21 cellular contexts compared by ENCODE assay signal in the genomic region with DNA sequence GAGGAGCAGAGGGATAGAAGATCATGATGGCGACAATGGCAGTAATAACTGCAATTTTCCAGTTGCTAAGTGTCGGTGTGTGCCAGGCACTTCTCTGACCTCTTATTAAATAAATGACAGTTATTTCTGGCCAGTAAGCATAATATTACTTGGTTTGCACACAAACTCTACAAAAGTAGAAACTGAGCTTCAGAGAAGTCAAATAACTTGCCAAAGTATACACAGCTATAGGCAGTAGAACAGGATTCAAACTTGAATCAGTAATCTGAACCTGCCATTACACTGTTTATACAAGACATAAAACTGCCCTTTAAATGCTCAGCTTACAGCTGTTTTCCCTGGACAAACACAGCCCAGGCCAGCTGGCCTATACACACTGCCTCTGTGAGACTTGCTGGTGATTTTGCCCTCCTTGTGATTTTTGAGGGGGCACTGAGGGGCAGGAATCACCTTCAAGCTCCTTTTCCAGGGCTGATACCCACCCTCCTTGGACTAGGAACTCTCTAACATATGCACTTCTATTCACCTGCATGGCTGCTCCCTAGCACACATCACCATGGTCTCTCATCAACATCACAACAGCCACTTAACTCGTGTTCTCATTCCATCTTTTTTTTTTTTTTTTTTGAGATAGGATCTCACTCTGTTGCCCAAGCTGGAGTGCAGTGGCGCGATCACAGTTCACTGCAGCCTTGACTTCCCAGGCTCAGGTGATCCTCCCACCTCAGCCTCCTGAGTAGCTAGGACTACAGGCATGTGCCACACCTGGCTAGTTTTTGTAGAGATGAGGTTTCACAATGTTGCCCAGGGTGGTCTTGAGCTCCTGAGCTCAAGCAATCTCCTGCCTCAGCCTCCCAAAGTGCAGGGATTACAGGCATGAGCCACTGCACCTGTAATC.
A peak's percentile ranks its signal among the peaks of the same experiment; 100 is the strongest.
DNase-seq lines count a peak whose midpoint lies in the region; ATAC-seq, FAIRE-seq and TF ChIP-seq lines count a peak whose summit lies in the region.
"Had no signal": no experiment of that assay in that cellular context is flagged by ENCODE, and none has a peak within 500 bp of the region (broad histone marks: within the 10 kb centered on the region; RNA-seq: fewer than 3 reads in every experiment).

No MANE protein-coding gene starts in this region.

- H3K9me3 ChIP-seq in adipocyte (ENCODE audit: control insufficient read depth, low read length), result no peaks in the 10 kb centered on the region
- H3K9me3 ChIP-seq: colonic mucosa, heart right ventricle, right atrium auricular region had no signal

- no peak overlapping the region for H3K9ac ChIP-seq in adipocyte (ENCODE audit: low read length)
- H3K9ac ChIP-seq: GM23248 had no signal

- H3K4me3 Mint-ChIP-seq in osteocyte (ENCODE audit: unreplicated experiment), result no peak overlapping the region

- no peaks in the 10 kb centered on the region for H3K9me3 Mint-ChIP-seq in osteocyte (ENCODE audit: unreplicated experiment)
- H3K9me3 Mint-ChIP-seq: naive thymus-derived CD8-positive, alpha-beta T cell had no signal

- no peaks in the 10 kb centered on the region for H3K27me3 Mint-ChIP-seq in osteocyte (ENCODE audit: unreplicated experiment)
- H3K27me3 Mint-ChIP-seq: naive thymus-derived CD8-positive, alpha-beta T cell had no signal

- no peak for ATAC-seq in HG02870 (IDR thresholded peaks at IDR 0.05; ENCODE audit: unreplicated experiment)
- ATAC-seq in GM18517 (IDR thresholded peaks at IDR 0.05; ENCODE audit: unreplicated experiment), result no peak
- ATAC-seq: heart right ventricle; left cardiac atrium; naive thymus-derived CD8-positive, alpha-beta T cell had no signal

- FAIRE-seq in frontal cortex (lab: Jason Lieb, UNC), result no peak
- FAIRE-seq: G401.6 had no signal

- H3K4me1 ChIP-seq in adipocyte (ENCODE audit: control insufficient read depth, insufficient read depth, low read length), result peaks cover 12% of the 10 kb centered on the region

- H3K4me1 Mint-ChIP-seq in osteocyte (ENCODE audit: unreplicated experiment), result peaks cover 22% of the 10 kb centered on the region

- DNase-seq in HuH-7 (ENCODE audit: low spot score) (peak; percentile 45), NCI-H2196 (lab: John Stamatoyannopoulos, UW; ENCODE audit: unreplicated experiment) (peak; percentile 73), adipocyte (ENCODE audit: low read depth) (peak; percentile 37), osteocyte (ENCODE audit: extremely low spot score, unreplicated experiment) (no peak), frontal cortex (ENCODE audit: low spot score in 2 of 2) (no peak), T-helper 2 cell (no peak)
- DNase-seq: activated CD4-positive, alpha-beta T cell treated with anti-CD3 and anti-CD28 coated beads for 1 hour; activated T-cell treated with anti-CD3 and anti-CD28 coated beads, Interleukin-2, amount 50 U/mL, for 1 hour; colonic mucosa; GM23248; heart right ventricle; left cardiac atrium; naive thymus-derived CD8-positive, alpha-beta T cell; NCI-H1694; PC-9; stimulated activated naive CD8-positive, alpha-beta T cell treated with anti-CD3 and anti-CD28 coated beads, Interleukin-15, Interleukin-2, amounts not matched to agents 100 U/mL and 50 U/mL, for 24 hours; SW 1271 had no signal

- no peak overlapping the region for H3K4me3 ChIP-seq in adipocyte (ENCODE audit: low read length)
- H3K4me3 ChIP-seq: colonic mucosa, GM23248, heart right ventricle, PC-9, right atrium auricular region had no signal

- no peaks in the 10 kb centered on the region for H3K36me3 Mint-ChIP-seq in osteocyte (ENCODE audit: unreplicated experiment)

- no peaks in the 10 kb centered on the region for H3K36me3 ChIP-seq in adipocyte (ENCODE audit: control insufficient read depth, insufficient read depth, low read length, severe bottlenecking)
- H3K36me3 ChIP-seq: colonic mucosa, right atrium auricular region had no signal

- H3K27ac Mint-ChIP-seq in osteocyte (ENCODE audit: unreplicated experiment), result peak overlapping the region; percentile 54

- no peak for TF ChIP-seq CTCF in osteocyte (IDR thresholded peaks at IDR 0.05)

- H3K27me3 ChIP-seq in adipocyte (replicated peaks; ENCODE audit: control insufficient read depth, insufficient read depth, low read length), result no peaks in the 10 kb centered on the region
- H3K27me3 ChIP-seq: colonic mucosa, heart right ventricle, right atrium auricular region had no signal

Comparison
In these comparisons a context has a peak if more than half of its experiments do, and no peak if none do; other contexts are left out.
1. DNase-seq: peak in HuH-7 (single experiment), NCI-H2196 (single experiment) and adipocyte (single experiment); none in osteocyte (single experiment), frontal cortex (0 of 2) and T-helper 2 cell (0 of 5).